11 cellular contexts compared by ENCODE assay signal in genomic region chr6:28497306-28497705, GRCh38. TPM values are rescaled to one million over a fixed set of nuclear protein-coding genes. Genes with fewer than 3 reads are reported as not detected.
"Had no signal": no experiment of that assay in that cellular context is flagged by ENCODE, and none has a peak within 500 bp of the region (broad histone marks: within the 10 kb centered on the region; RNA-seq: fewer than 3 reads in every experiment).

No MANE protein-coding gene starts in this region.

- H3K4me3 ChIP-seq: GM23248, HAP-1 had no signal

- H3K27ac ChIP-seq: GM23248 had no signal

- H3K9ac ChIP-seq: GM23248 had no signal

- H3K27ac Mint-ChIP-seq: H9, HFFc6 had no signal

- H2AFZ ChIP-seq: GM23248 had no signal

- H3K4me3 Mint-ChIP-seq: H9, HFFc6 had no signal

- FAIRE-seq: H1, H54 had no signal

- H3K36me3 ChIP-seq: HAP-1 had no signal

- H3K9me3 Mint-ChIP-seq: HFFc6 had no signal

- H3K9me3 ChIP-seq: HAP-1 had no signal

- DNase-seq: GM23248, GOT3, H7, H9, HCEC 1CT, HFFc6 had no signal

- ATAC-seq: HCT116 had no signal

RNA-seq across cellular contexts. Expression of gene GPX6, which starts 18.3 kb away (rescaled TPM):
- total RNA-seq: GM23248, H1, H4, H7, H9, HFFc6 had no signal
- polyA plus RNA-seq: GM23248, H1 had no signal

RNA-seq across cellular contexts. Expression of gene GPX5, which starts 28.4 kb away (rescaled TPM):
- total RNA-seq: GM23248, H1, H4, H7, H9, HFFc6 had no signal
- polyA plus RNA-seq: GM23248 had no signal
